Comparison of ENCODE assay signal across 8 cellular contexts in the genomic region with DNA sequence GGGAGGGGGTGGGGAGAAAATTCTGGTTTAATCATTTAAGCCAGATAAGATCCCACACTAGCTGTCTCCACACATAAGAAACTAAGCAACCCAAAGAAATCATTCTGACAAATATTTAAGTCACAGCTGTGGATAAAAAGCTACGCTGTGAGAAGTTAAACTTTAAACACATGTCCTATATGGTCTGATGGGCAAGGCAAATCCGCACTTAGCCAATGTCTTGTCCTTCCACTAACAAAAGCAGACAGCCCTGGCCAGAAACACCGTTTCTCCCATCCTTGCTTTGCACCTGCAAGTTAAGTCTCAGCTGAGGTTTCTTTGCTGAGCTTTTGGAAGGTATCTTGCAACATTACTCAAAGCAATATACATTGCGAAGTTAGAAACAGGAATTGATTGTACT.
DNase-seq lines count a peak whose midpoint lies in the region; ATAC-seq and TF ChIP-seq lines count a peak whose summit lies in the region.

No MANE protein-coding gene starts in this region.

- peaks cover 15 to 83% (median 72%) of the 10 kb centered on the region in 9 donors for H3K4me1 ChIP-seq in heart right ventricle

- TF ChIP-seq CTCF in heart right ventricle (IDR thresholded peaks at IDR 0.05), result no peak
- no peak for TF ChIP-seq CTCF in activated B cell treated with CpG ODN at 0.5 μM for 24 hours (IDR thresholded peaks at IDR 0.05)
- TF ChIP-seq CTCF in type B pancreatic cell (conservative IDR thresholded peaks at IDR 0.05), result no peak

- H3K27ac Mint-ChIP-seq in activated B cell treated with CpG ODN at 0.5 μM for 24 hours (peak overlapping the region; percentile 97), type B pancreatic cell (no peak overlapping the region)

- H3K36me3 Mint-ChIP-seq in activated B cell treated with CpG ODN at 0.5 μM for 24 hours (ENCODE audit: low read depth) (peaks cover 69% of the 10 kb centered on the region), type B pancreatic cell (peaks cover 1% of the 10 kb centered on the region)

- H3K27ac ChIP-seq in heart right ventricle, result peak overlapping the region; percentile 22 to 99 (median 96)

- POLR2A ChIA-PET in activated B cell treated with CpG ODN at 0.5 μM for 24 hours (lab: Charles Lee), result interaction anchor here (0.9 to 12.7 kb wide), 22 partner anchors 10 to 235 kb away, joined by 3 to 283 read pairs (median 7); partner anchors contain the start of gene FLI1

- H3K4me3 Mint-ChIP-seq in activated B cell treated with CpG ODN at 0.5 μM for 24 hours (peak overlapping the region; percentile 99), type B pancreatic cell (peak overlapping the region; percentile 66)

- intact Hi-C loops in heart right ventricle (cut with DNase I) (loop anchor here in 1 of 10 donors (5.0 kb wide), 1 partner anchor 37 kb away; no protein-coding TSS in a partner anchor), cardiac septum (cut with DNase I) (no loop called here), activated B cell treated with CpG ODN at 0.5 μM for 24 hours (cut with micrococcal nuclease) (loop anchor here (1.0 kb wide), 1 partner anchor 12 kb away; no protein-coding TSS in a partner anchor), head of caudate nucleus (cut with DNase I) (no loop called here)

- no peaks in the 10 kb centered on the region for H3K9me3 ChIP-seq in heart right ventricle

- DNase-seq in heart right ventricle (no peak), cardiac septum (ENCODE audit: low spot score) (no peak), activated B cell treated with CpG ODN at 0.5 μM for 24 hours (no peak), kidney tubule cell (ENCODE audit: low spot score) (peak; percentile 70), type B pancreatic cell (ENCODE audit: extremely low spot score, unreplicated experiment) (no peak), DMS114 treated with DMSO at 0.1 percent for 48 hours (lab: John Stamatoyannopoulos, UW; ENCODE audit: unreplicated experiment) (no peak), NCI-H2107 treated with DMSO at 0.1 percent for 48 hours (lab: John Stamatoyannopoulos, UW; ENCODE audit: unreplicated experiment) (no peak), head of caudate nucleus (no peak)

- H3K9me3 Mint-ChIP-seq in activated B cell treated with CpG ODN at 0.5 μM for 24 hours (no peaks in the 10 kb centered on the region), type B pancreatic cell (peaks cover 1% of the 10 kb centered on the region)

- peak overlapping the region; percentile 67 to 92 (median 81) for H3K4me3 ChIP-seq in heart right ventricle

- peaks cover 74% of the 10 kb centered on the region for H3K4me1 Mint-ChIP-seq in activated B cell treated with CpG ODN at 0.5 μM for 24 hours
- peaks cover 53% of the 10 kb centered on the region for H3K4me1 Mint-ChIP-seq in type B pancreatic cell (ENCODE audit: unreplicated experiment)

- ATAC-seq in heart right ventricle, result no peak
- no peak for ATAC-seq in activated B cell treated with CpG ODN at 0.5 μM for 24 hours (ENCODE audit: low read depth)

- H3K36me3 ChIP-seq in heart right ventricle, result peaks cover 0 to 16% (median 0%) of the 10 kb centered on the region in 9 donors

- WGBS in heart right ventricle, 2 donors, result 35 to 44% methylated on average over 4 of the region's 4 CpGs

- H3K27me3 ChIP-seq in heart right ventricle, result no peaks in the 10 kb centered on the region

- H3K27me3 Mint-ChIP-seq in activated B cell treated with CpG ODN at 0.5 μM for 24 hours, result no peaks in the 10 kb centered on the region
- H3K27me3 Mint-ChIP-seq in type B pancreatic cell, result peaks cover 16% of the 10 kb centered on the region

- CTCF ChIA-PET in activated B cell treated with CpG ODN at 0.5 μM for 24 hours (lab: Charles Lee), result interaction anchor here (0.5 to 5.7 kb wide), 14 partner anchors 23 to 236 kb away, joined by 3 to 33 read pairs (median 4); no protein-coding TSS in a partner anchor
